ENCODE assay signal across 19 cellular contexts in the genomic region with DNA sequence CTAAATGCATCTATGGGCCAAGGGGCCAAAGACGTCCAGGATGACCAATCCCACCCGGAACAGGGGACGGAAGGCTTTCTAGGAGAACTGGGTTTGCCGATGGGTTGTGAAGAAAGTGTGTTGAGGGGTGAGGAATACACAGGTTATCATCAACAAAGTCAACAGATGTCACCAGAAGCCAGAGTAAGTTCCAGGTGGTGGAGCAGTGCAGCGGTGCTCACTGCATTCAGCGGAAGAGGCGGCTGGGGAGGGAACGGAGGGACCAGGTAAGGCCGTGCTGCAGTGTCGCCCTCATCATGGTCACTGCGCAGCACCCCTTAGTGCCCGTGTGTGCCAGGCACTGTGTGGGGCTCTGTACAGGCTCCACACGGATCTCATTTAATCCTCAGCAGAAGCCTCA.
"Had no signal": no experiment of that assay in that cellular context is flagged by ENCODE, and none has a peak within 500 bp of the region (broad histone marks: within the 10 kb centered on the region; RNA-seq: fewer than 3 reads in every experiment).

No MANE protein-coding gene starts in this region.

- H3K27ac Mint-ChIP-seq: naive thymus-derived CD4-positive, alpha-beta T cell had no signal

- DNase-seq: cortex of kidney; dorsolateral prefrontal cortex; effector CD8-positive, alpha-beta T cell; heart left ventricle; hypothalamus; kidney glomerular epithelial cell; naive thymus-derived CD4-positive, alpha-beta T cell; ovary; sigmoid colon; stimulated activated CD4-positive, alpha-beta T cell treated with anti-CD3 and anti-CD28 coated beads, Interleukin-12 subunit alpha, Interleukin-12 subunit beta, amount 100 ng/mL, for 4 hours; stimulated activated naive CD4-positive, alpha-beta T cell; stomach; substantia nigra; transverse colon had no signal

- FAIRE-seq: frontal cortex, islet of Langerhans had no signal

- H3K27me3 ChIP-seq: dorsolateral prefrontal cortex, heart left ventricle, ovary, right atrium auricular region, sigmoid colon, stomach, transverse colon had no signal

- H3K4me3 Mint-ChIP-seq: naive thymus-derived CD4-positive, alpha-beta T cell had no signal

- H3K36me3 ChIP-seq: heart left ventricle, ovary, right atrium auricular region, sigmoid colon, stomach, thoracic aorta, transverse colon had no signal

- ATAC-seq: heart left ventricle; naive thymus-derived CD4-positive, alpha-beta T cell had no signal

- H3K4me3 ChIP-seq: dorsolateral prefrontal cortex, heart left ventricle, ovary, right atrium auricular region, sigmoid colon, skin epidermis, stomach, thoracic aorta, transverse colon had no signal

- H3K4me1 Mint-ChIP-seq: naive thymus-derived CD4-positive, alpha-beta T cell had no signal
